Comparison of ENCODE assay signal across 28 cellular contexts in genomic region chr3:78143000-78143399, GRCh38.
DNase-seq lines count a peak whose midpoint lies in the region; ATAC-seq and TF ChIP-seq lines count a peak whose summit lies in the region.
"Had no signal": no experiment of that assay in that cellular context is flagged by ENCODE, and none has a peak within 500 bp of the region (broad histone marks: within the 10 kb centered on the region; RNA-seq: fewer than 3 reads in every experiment).

No MANE protein-coding gene starts in this region.

- H3K4me2 ChIP-seq in PC-3 (ENCODE audit: low read length), result 0 out of 2 replicates have a peak overlapping the region, but pooled peaks have one; percentile 4
- H3K4me2 ChIP-seq: GM23338, KMS-11 had no signal

- H3K27me3 ChIP-seq in BJ (ENCODE audit: control insufficient read depth, insufficient read depth, low read length) (no peaks in the 10 kb centered on the region), PC-3 (ENCODE audit: low read length) (no peaks in the 10 kb centered on the region)
- H3K27me3 ChIP-seq: BE2C, MG63, Peyer's patch, SJSA1 had no signal

- POLR2A ChIA-PET in BJ (lab: Charles Lee), result no interaction called here
- POLR2A ChIA-PET in PC-3 (lab: Charles Lee; ENCODE audit: unreplicated experiment), result no interaction called here

- no TSS peak for BruUV-seq in PC-3 (replicated peaks; lab: Mats Ljungman, UMichigan)

- H3K27ac ChIP-seq in PC-3 (ENCODE audit: low read length), result peak overlapping the region; percentile 83
- H3K27ac ChIP-seq: HL-60, KMS-11, Peyer's patch, SJSA1 had no signal

- H3K36me3 ChIP-seq in BJ (ENCODE audit: control insufficient read depth, insufficient read depth, low read length) (no peaks in the 10 kb centered on the region), PC-3 (ENCODE audit: low read depth, low read length) (peaks cover 6% of the 10 kb centered on the region; the same call in 1 of the 2 replicates)
- H3K36me3 ChIP-seq: BE2C, HAP-1, MG63, Peyer's patch, SJSA1 had no signal

- intact Hi-C loops in PC-3 (cut with micrococcal nuclease), result loop anchor here (1.0 to 5.0 kb wide), 3 partner anchors 20 to 536 kb away; no protein-coding TSS in a partner anchor

- H3F3A ChIP-seq in PC-3 (ENCODE audit: low read length, unreplicated experiment), result peaks cover 19% of the 10 kb centered on the region

- no peaks in the 10 kb centered on the region for H3K9me2 ChIP-seq in PC-3 (replicated peaks; ENCODE audit: low read length)

- CTCF ChIA-PET in BJ (lab: Yijun Ruan, JAX) (no interaction called here), PC-3 (lab: Charles Lee) (no interaction called here)

- H4K20me1 ChIP-seq in PC-3 (ENCODE audit: low read length), result no peaks in the 10 kb centered on the region

- H3K9me3 ChIP-seq in PC-3 (ENCODE audit: low read length), result peaks cover 10% of the 10 kb centered on the region; the same call in 1 of the 2 replicates
- H3K9me3 ChIP-seq: BE2C, HAP-1, MG63, Peyer's patch, SJSA1 had no signal

- ATAC-seq in PC-3, result peak; percentile 39
- ATAC-seq in HG02938 (IDR thresholded peaks at IDR 0.05; ENCODE audit: unreplicated experiment), result no peak
- ATAC-seq: GM12878, GM23338, Right ventricle myocardium inferior had no signal

- H3K79me2 ChIP-seq in PC-3 (ENCODE audit: low read length), result no peaks in the 10 kb centered on the region

- no peak overlapping the region for H3K4me3 ChIP-seq in BJ (ENCODE audit: low read depth, low read length)
- H3K4me3 ChIP-seq in PC-3 (ENCODE audit: low read length), result no peak overlapping the region
- H3K4me3 ChIP-seq: GM12878, GM23338, HAP-1, MG63, Peyer's patch, SJSA1 had no signal

- DNase-seq in BJ (ENCODE audit: low read depth) (peak; percentile 7), PC-3 (peak; percentile 80), dermis blood vessel endothelial cell (peak; percentile 73), pulmonary artery endothelial cell (ENCODE audit: low read depth, low spot score) (peak; percentile 55), HUDEP-2 (lab: John Stamatoyannopoulos, UW; ENCODE audit: unreplicated experiment in 76 of 76) (no peak), dedifferentiated amniotic fluid mesenchymal stem cell (ENCODE audit: extremely low spot score) (no peak)
- DNase-seq: BE2C; CD4-positive, alpha-beta T cell; COR-L47; DMS79; IMR-90; MG63; NCI-H1048; NCI-H1436 treated with DMSO at 0.1 percent for 48 hours; NCI-H2029; NCI-H345; NCI-H524; NCI-H774; NK-92 treated with Interleukin-12 subunit alpha and Interleukin-12 subunit beta, amount 100 ng/mL, for 24 hours; Peyer's patch had no signal

- H3K4me1 ChIP-seq in PC-3 (ENCODE audit: insufficient read depth, low read length), result peaks cover 53% of the 10 kb centered on the region
- H3K4me1 ChIP-seq: BE2C, HAP-1, Peyer's patch had no signal

- H2AFZ ChIP-seq in PC-3 (ENCODE audit: low read length), result no peak overlapping the region
- H2AFZ ChIP-seq: GM23338 had no signal

- H3K9ac ChIP-seq in PC-3 (ENCODE audit: low read length), result peak overlapping the region; percentile 12; the same call in 1 of the 2 replicates
- H3K9ac ChIP-seq: KMS-11 had no signal

- TF ChIP-seq CTCF in BJ (IDR thresholded peaks at IDR 0.05; ENCODE audit: insufficient read depth, low read depth, low read length), result no peak
- TF ChIP-seq CTCF in PC-3 (conservative IDR thresholded peaks at IDR 0.05; ENCODE audit: low read depth, low read length), result no peak

Comparison
In these comparisons a context has a peak if more than half of its experiments do, and no peak if none do; other contexts are left out.
1. DNase-seq: peak in BJ (single experiment), PC-3 (single experiment), dermis blood vessel endothelial cell (single experiment) and pulmonary artery endothelial cell (single experiment); none in HUDEP-2 (0 of 76) and dedifferentiated amniotic fluid mesenchymal stem cell (single experiment).